Comparison of ENCODE assay signal across 8 cellular contexts in the genomic region with DNA sequence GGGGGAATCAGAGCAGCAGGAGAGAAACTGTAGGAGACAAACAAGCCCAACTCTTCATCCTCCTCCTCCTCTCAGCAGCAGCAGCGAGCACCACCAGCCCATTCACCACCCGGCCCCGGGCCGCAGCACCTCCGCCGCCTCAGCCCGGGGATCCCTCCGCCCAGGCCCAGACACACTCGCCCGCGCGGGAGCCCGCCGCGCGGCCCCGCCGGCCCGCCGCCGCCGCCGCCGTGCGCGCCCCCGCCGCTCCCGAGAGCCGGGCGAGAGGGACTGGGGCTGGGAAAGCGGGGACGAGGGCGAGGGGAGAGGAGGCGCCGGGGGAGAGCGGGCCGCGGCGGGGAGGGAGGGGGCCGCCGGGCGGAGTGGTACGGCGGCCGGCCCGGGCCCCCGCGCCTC. TPM values are rescaled to one million over a fixed set of nuclear protein-coding genes. Genes with fewer than 3 reads are reported as not detected.
DNase-seq lines count a peak whose midpoint lies in the region; ATAC-seq and TF ChIP-seq lines count a peak whose summit lies in the region.

TSS of gene PHF21A (minus strand) at position 127 of the 396 bp plus-strand sequence. CDS start 37,235 bp downstream, outside the sequence.

- H3K27me3 Mint-ChIP-seq in activated CD4-positive, alpha-beta T cell treated with anti-CD3 and anti-CD28 coated beads, Interleukin-2, amount 10 ng/mL, durations not matched to agents 7 days and 5 days: no peaks in the 10 kb centered on the region
- H3K27me3 Mint-ChIP-seq in dendritic cell treated with granulocyte-macrophage colony-stimulating factor and Interleukin-4, amounts not matched to agents 40 ng/mL and 50 ng/mL, for 4 days: no peaks in the 10 kb centered on the region

- DNase-seq in AG20443 (ENCODE audit: low spot score): peak; percentile 95
- DNase-seq in NCI-H526 (lab: John Stamatoyannopoulos, UW): peak; percentile 78 to 96
- peak; percentile 88 for DNase-seq in activated CD4-positive, alpha-beta T cell treated with anti-CD3 and anti-CD28 coated beads, Interleukin-2, amount 10 ng/mL, durations not matched to agents 7 days and 5 days
- DNase-seq in stimulated activated CD4-positive, alpha-beta T cell treated with anti-CD3 and anti-CD28 coated beads, Interleukin-4, amount 100 ng/mL, for 48 hours (ENCODE audit: low read depth in 2 of 2): peak; percentile 85 to 87

- no peaks in the 10 kb centered on the region for H3K27me3 ChIP-seq in liver (ENCODE audit: control insufficient read depth in 4 of 4, insufficient read depth in 4 of 4, low read length in 3 of 4)

- H3K4me1 Mint-ChIP-seq in activated CD4-positive, alpha-beta T cell treated with anti-CD3 and anti-CD28 coated beads, Interleukin-2, amount 10 ng/mL, durations not matched to agents 7 days and 5 days: peaks cover 40% of the 10 kb centered on the region
- peaks cover 28% of the 10 kb centered on the region for H3K4me1 Mint-ChIP-seq in dendritic cell treated with granulocyte-macrophage colony-stimulating factor and Interleukin-4, amounts not matched to agents 40 ng/mL and 50 ng/mL, for 4 days (ENCODE audit: low read depth)

- intact Hi-C loops in dendritic cell treated with granulocyte-macrophage colony-stimulating factor and Interleukin-4, amounts not matched to agents 40 ng/mL and 50 ng/mL, for 4 days (cut with micrococcal nuclease): loop anchor here (10.0 kb wide), 1 partner anchor 193 kb away; no protein-coding TSS in a partner anchor

- H3K4me3 Mint-ChIP-seq in activated CD4-positive, alpha-beta T cell treated with anti-CD3 and anti-CD28 coated beads, Interleukin-2, amount 10 ng/mL, durations not matched to agents 7 days and 5 days: peak within 1 kb of the TSS; percentile 83
- H3K4me3 Mint-ChIP-seq in dendritic cell treated with granulocyte-macrophage colony-stimulating factor and Interleukin-4, amounts not matched to agents 40 ng/mL and 50 ng/mL, for 4 days: peak within 1 kb of the TSS; percentile 96

- peaks cover 3% of the 10 kb centered on the region for H3K36me3 Mint-ChIP-seq in activated CD4-positive, alpha-beta T cell treated with anti-CD3 and anti-CD28 coated beads, Interleukin-2, amount 10 ng/mL, durations not matched to agents 7 days and 5 days (ENCODE audit: low read depth)
- peaks cover 26% of the 10 kb centered on the region for H3K36me3 Mint-ChIP-seq in dendritic cell treated with granulocyte-macrophage colony-stimulating factor and Interleukin-4, amounts not matched to agents 40 ng/mL and 50 ng/mL, for 4 days (ENCODE audit: low read depth)

- H3K27ac ChIP-seq in liver (ENCODE audit: low read depth in 1 of 2, low read length in 2 of 2): peak within 1 kb of the TSS; percentile 83 to 98

- peak within 1 kb of the TSS; percentile 95 for H3K27ac Mint-ChIP-seq in activated CD4-positive, alpha-beta T cell treated with anti-CD3 and anti-CD28 coated beads, Interleukin-2, amount 10 ng/mL, durations not matched to agents 7 days and 5 days
- peak within 1 kb of the TSS; percentile 96 for H3K27ac Mint-ChIP-seq in dendritic cell treated with granulocyte-macrophage colony-stimulating factor and Interleukin-4, amounts not matched to agents 40 ng/mL and 50 ng/mL, for 4 days

- under 1% methylated on average over 49 of the region's 49 CpGs for WGBS in liver

- H3K9me3 ChIP-seq in liver (ENCODE audit: control insufficient read depth in 4 of 4, low read length in 3 of 4): no peaks in the 10 kb centered on the region

- CTCF ChIA-PET in activated CD4-positive, alpha-beta T cell treated with anti-CD3 and anti-CD28 coated beads, Interleukin-2, amount 10 ng/mL, durations not matched to agents 7 days and 5 days (lab: Charles Lee): interaction anchor here (1.8 kb wide), 1 partner anchor 7 kb away, joined by 3 read pairs; no protein-coding TSS in a partner anchor

- peak within 1 kb of the TSS; percentile 64 to 85 for H3K9ac ChIP-seq in liver (ENCODE audit: low read depth in 1 of 2, low read length in 2 of 2)

- H3K4me1 ChIP-seq in liver (ENCODE audit: control insufficient read depth in 4 of 4, insufficient read depth in 4 of 4, low read length in 3 of 4): peaks cover 2 to 12% (median 5%) of the 10 kb centered on the region in 4 donors

- H3K36me3 ChIP-seq in liver (ENCODE audit: control insufficient read depth in 4 of 4, insufficient read depth in 3 of 4, low read depth in 1 of 4, low read length in 3 of 4): no peaks in the 10 kb centered on the region

- ATAC-seq in GM19043 (IDR thresholded peaks at IDR 0.05; ENCODE audit: low read depth, unreplicated experiment): peak; percentile 55
- ATAC-seq in HG03354 (IDR thresholded peaks at IDR 0.05; ENCODE audit: poor library complexity, severe bottlenecking, unreplicated experiment): peak; percentile 56

- TF ChIP-seq RAD21 in liver (IDR thresholded peaks at IDR 0.05): no peak

- TF ChIP-seq CTCF in liver (IDR thresholded peaks at IDR 0.05; ENCODE audit: low read depth, low read length, missing input control): no peak

- peak within 1 kb of the TSS; percentile 83 to 89 (median 85) for H3K4me3 ChIP-seq in liver (ENCODE audit: low read depth in 1 of 3, low read length in 3 of 3)

- no peaks in the 10 kb centered on the region for H3K9me3 Mint-ChIP-seq in activated CD4-positive, alpha-beta T cell treated with anti-CD3 and anti-CD28 coated beads, Interleukin-2, amount 10 ng/mL, durations not matched to agents 7 days and 5 days
- no peaks in the 10 kb centered on the region for H3K9me3 Mint-ChIP-seq in dendritic cell treated with granulocyte-macrophage colony-stimulating factor and Interleukin-4, amounts not matched to agents 40 ng/mL and 50 ng/mL, for 4 days

- POLR2A ChIA-PET in activated CD4-positive, alpha-beta T cell treated with anti-CD3 and anti-CD28 coated beads, Interleukin-2, amount 10 ng/mL, durations not matched to agents 7 days and 5 days (lab: Charles Lee): interaction anchor here (0.7 kb wide), 1 partner anchor 437 kb away, joined by 5 read pairs; no protein-coding TSS in a partner anchor

TF ChIP-seq in liver, 16 proteins besides CTCF, POLR2A, EP300 and RAD21:
- TF ChIP-seq HNF4G (IDR thresholded peaks at IDR 0.05) (no peak), YY1 (IDR thresholded peaks at IDR 0.05) (peak; percentile 16)
- TF ChIP-seq, protein P1, sequence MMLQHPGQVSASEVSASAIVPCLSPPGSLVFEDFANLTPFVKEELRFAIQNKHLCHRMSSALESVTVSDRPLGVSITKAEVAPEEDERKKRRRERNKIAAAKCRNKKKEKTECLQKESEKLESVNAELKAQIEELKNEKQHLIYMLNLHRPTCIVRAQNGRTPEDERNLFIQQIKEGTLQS (IDR thresholded peaks at IDR 0.05): no peak

RNA-seq across cellular contexts. Expression of gene PHF21A, which starts in this region (rescaled TPM):
- 10 to 100 TPM; 37.8 to 38.4 TPM for total RNA-seq in activated CD4-positive, alpha-beta T cell treated with anti-CD3 and anti-CD28 coated beads, Interleukin-2, amount 10 ng/mL, durations not matched to agents 7 days and 5 days
- 1 to 10 TPM; 6.4 to 8.5 TPM for total RNA-seq in liver
- polyA plus RNA-seq in liver: 1 to 10 TPM; 3.6 to 6.0 TPM

Comparison
In these comparisons a context has a peak if more than half of its experiments do, and no peak if none do; other contexts are left out.
1. Peak in every context shown above with its lines: DNase-seq, ATAC-seq, H3K4me3 ChIP-seq and H3K27ac ChIP-seq.
2. RNA of gene PHF21A (total RNA-seq): 37.8 to 38.4 TPM in activated CD4-positive, alpha-beta T cell treated with anti-CD3 and anti-CD28 coated beads, Interleukin-2, amount 10 ng/mL, durations not matched to agents 7 days and 5 days; 6.4 to 8.5 TPM in liver; every median in the first group is over 4 times any median in the second.